ENCODE assay signal across 16 cellular contexts in genomic region chr2:112716826-112717352, GRCh38. TPM values are rescaled to one million over a fixed set of nuclear protein-coding genes. Genes with fewer than 3 reads are reported as not detected.
"Had no signal": no experiment of that assay in that cellular context is flagged by ENCODE, and none has a peak within 500 bp of the region (broad histone marks: within the 10 kb centered on the region; RNA-seq: fewer than 3 reads in every experiment).

No MANE protein-coding gene starts in this region.

RNA-seq across cellular contexts. Expression of gene NT5DC4, which starts 3.9 kb away (rescaled TPM):
- total RNA-seq: kidney, kidney epithelial cell, left cardiac atrium, left colon, left lobe of liver, left ventricle myocardium inferior, left ventricle myocardium superior, lower leg skin, lung microvascular endothelial cell, mesenteric fat pad, mesothelial cell of epicardium, mononuclear cell, mucosa of descending colon, myocyte had no signal
- polyA plus RNA-seq: liver; naive thymus-derived CD4-positive, alpha-beta T cell had no signal

RNA-seq across cellular contexts. Expression of gene CKAP2L, which starts 47.5 kb away (rescaled TPM):
- total RNA-seq: mesenteric fat pad had no signal
- polyA plus RNA-seq: naive thymus-derived CD4-positive, alpha-beta T cell had no signal
